Comparison of ENCODE assay signal across 8 cellular contexts in genomic region chr2:131093066-131093842, GRCh38. TPM values are rescaled to one million over a fixed set of nuclear protein-coding genes. Genes with fewer than 3 reads are reported as not detected.
A peak's percentile ranks its signal among the peaks of the same experiment; 100 is the strongest.
DNase-seq lines count a peak whose midpoint lies in the region; ATAC-seq and TF ChIP-seq lines count a peak whose summit lies in the region.

Gene FAM168B, minus strand, starts transcription at chr2:131093460. Its CDS starts 10,814 bp downstream, at chr2:131082646.

- peak within 1 kb of the TSS; percentile 94 for H3K27ac Mint-ChIP-seq in activated naive CD8-positive, alpha-beta T cell treated with anti-CD3 and anti-CD28 coated beads, Interleukin-2, amount 50 U/mL, for 24 hours

- in situ Hi-C loops in transverse colon (cut with MboI; ENCODE audit: low pct_ligation_motif_present in 1 of 4, low pct_unique_long_range_greater_than_20kb in 1 of 4, low sequenced_read_pairs in 3 of 4) = loop anchor here in 1 of 4 donors (25.0 kb wide), 1 partner anchor 756 kb away; the partner anchor contains the start of gene IMP4

- TF ChIP-seq EP300 in transverse colon (IDR thresholded peaks at IDR 0.05; ENCODE audit: low read depth) = no peak

- H3K9me3 Mint-ChIP-seq in activated naive CD8-positive, alpha-beta T cell treated with anti-CD3 and anti-CD28 coated beads, Interleukin-2, amount 50 U/mL, for 24 hours = no peaks in the 10 kb centered on the region

- H3K36me3 ChIP-seq in transverse colon = peaks cover 0 to 9% (median 0%) of the 10 kb centered on the region in 4 donors

- ATAC-seq in HG02610 (IDR thresholded peaks at IDR 0.05; ENCODE audit: unreplicated experiment) (peak; percentile 81), Right ventricle myocardium superior (ENCODE audit: poor library complexity) (peak; percentile 98)
- ATAC-seq in activated naive CD8-positive, alpha-beta T cell treated with anti-CD3 and anti-CD28 coated beads, Interleukin-2, amount 50 U/mL, for 24 hours = peak; percentile 85

- no peaks in the 10 kb centered on the region for H3K9me3 ChIP-seq in transverse colon

- peak within 1 kb of the TSS; percentile 90 for H3K4me3 Mint-ChIP-seq in activated naive CD8-positive, alpha-beta T cell treated with anti-CD3 and anti-CD28 coated beads, Interleukin-2, amount 50 U/mL, for 24 hours

- H3K4me3 ChIP-seq in GM12865 (ENCODE audit: low read depth, low read length) (peak within 1 kb of the TSS; percentile 94), transverse colon (peak within 1 kb of the TSS; percentile 71 to 93 (median 86))

- no peaks in the 10 kb centered on the region for H3K27me3 ChIP-seq in transverse colon

- no peak for TF ChIP-seq CTCF in GM12865 (IDR thresholded peaks at IDR 0.05; ENCODE audit: insufficient read depth, low read depth, low read length, missing control alignments)
- no peak for TF ChIP-seq CTCF in transverse colon (IDR thresholded peaks at IDR 0.05)

- WGBS in transverse colon (ENCODE audit: low coverage in 1 of 2), 2 donors = 1% methylated on average over 62 of the region's 113 CpGs; no CpG with 5 or more reads in 1 of the 2 donors

- H3K4me1 ChIP-seq in transverse colon = peaks cover 11 to 23% (median 18%) of the 10 kb centered on the region in 4 donors

- intact Hi-C loops in Right ventricle myocardium superior (cut with DNase I) = no loop called here
- intact Hi-C loops in transverse colon (cut with DNase I; ENCODE audit: low total_unique reads) = no loop called here

- TF ChIP-seq POLR2A in transverse colon (IDR thresholded peaks at IDR 0.05) = peak; percentile 82

- peaks cover 13% of the 10 kb centered on the region for H3K36me3 Mint-ChIP-seq in activated naive CD8-positive, alpha-beta T cell treated with anti-CD3 and anti-CD28 coated beads, Interleukin-2, amount 50 U/mL, for 24 hours (ENCODE audit: low read depth)

- H3K4me1 Mint-ChIP-seq in activated naive CD8-positive, alpha-beta T cell treated with anti-CD3 and anti-CD28 coated beads, Interleukin-2, amount 50 U/mL, for 24 hours = peaks cover 28% of the 10 kb centered on the region

- H3K27ac ChIP-seq in transverse colon = peak within 1 kb of the TSS; percentile 96 to 98 (median 97)

- no peaks in the 10 kb centered on the region for H3K27me3 Mint-ChIP-seq in activated naive CD8-positive, alpha-beta T cell treated with anti-CD3 and anti-CD28 coated beads, Interleukin-2, amount 50 U/mL, for 24 hours

- peak; percentile 94 for DNase-seq in GM12865 (ENCODE audit: low read depth)
- DNase-seq in NCI-H1092 (lab: John Stamatoyannopoulos, UW) = peak; percentile 66
- peak; percentile 79 for DNase-seq in SW480 (ENCODE audit: low spot score)
- peak; percentile 90 for DNase-seq in activated naive CD8-positive, alpha-beta T cell treated with anti-CD3 and anti-CD28 coated beads, Interleukin-2, amount 50 U/mL, for 24 hours
- DNase-seq in Right ventricle myocardium superior = peak; percentile 94
- peak; percentile 78 for DNase-seq in pons (ENCODE audit: low spot score)
- peak; percentile 91 for DNase-seq in transverse colon

RNA-seq across cellular contexts. Expression of gene FAM168B, which starts in this region (rescaled TPM):
- total RNA-seq in Right ventricle myocardium superior (83.6 TPM), transverse colon (100 to 1,000 TPM in 3 of 4 donors, 10 to 100 TPM in 1; 31.6 to 124 (median 110) TPM)

Comparison
In these comparisons a context has a peak if more than half of its experiments do, and no peak if none do; other contexts are left out.
1. Peak in every context shown above with its lines: DNase-seq, ATAC-seq, H3K4me3 ChIP-seq and H3K27ac ChIP-seq.